8 cellular contexts compared by ENCODE assay signal in genomic region chr12:27332407-27333310, GRCh38. TPM values are rescaled to one million over a fixed set of nuclear protein-coding genes. Genes with fewer than 3 reads are reported as not detected.
A peak's percentile ranks its signal among the peaks of the same experiment; 100 is the strongest.
DNase-seq lines count a peak whose midpoint lies in the region; ATAC-seq and TF ChIP-seq lines count a peak whose summit lies in the region.

TSS of gene BMAL2 (plus strand) at chr12:27332836. CDS start at chr12:27333073, 237 bp downstream.

- DNase-seq in AG04449 (ENCODE audit: low read depth, low spot score) (no peak), NCI-H345 treated with DMSO at 0.1 percent for 48 hours (lab: John Stamatoyannopoulos, UW; ENCODE audit: unreplicated experiment) (peak; percentile 55), esophagus muscularis mucosa (ENCODE audit: extremely low spot score) (no peak), upper lobe of left lung (peak; percentile 35 to 92)
- DNase-seq in activated CD8-positive, alpha-beta memory T cell treated with anti-CD3 and anti-CD28 coated beads, Interleukin-2, amount 50 U/mL, for 48 hours: peak; percentile 71
- peak; percentile 79 for DNase-seq in natural killer cell treated with Interleukin-12 subunit alpha and Interleukin-12 subunit beta and Interleukin-15 and Interleukin-18, amount 100 ng/mL, for 72 hours (ENCODE audit: low spot score)

- TF ChIP-seq POLR2A in GM18526 (IDR thresholded peaks at IDR 0.05; ENCODE audit: extremely low read depth, insufficient read length) (peak; percentile 73), esophagus muscularis mucosa (IDR thresholded peaks at IDR 0.05; ENCODE audit: low read depth) (no peak), upper lobe of left lung (IDR thresholded peaks at IDR 0.05) (peak in 1 of 4 donors; percentile 8)

- H3K27me3 ChIP-seq in esophagus muscularis mucosa (peaks cover 0 to 11% (median 0%) of the 10 kb centered on the region in 4 donors), upper lobe of left lung (peaks cover 0 to 5% (median 0%) of the 10 kb centered on the region in 4 donors)

- H3K9me3 Mint-ChIP-seq in natural killer cell treated with Interleukin-12 subunit alpha and Interleukin-12 subunit beta and Interleukin-15 and Interleukin-18, amount 100 ng/mL, for 72 hours: no peaks in the 10 kb centered on the region

- peaks cover 41% of the 10 kb centered on the region in 2 donors for H3K4me1 Mint-ChIP-seq in natural killer cell treated with Interleukin-12 subunit alpha and Interleukin-12 subunit beta and Interleukin-15 and Interleukin-18, amount 100 ng/mL, for 72 hours (ENCODE audit: low read depth in 2 of 2)

- WGBS in esophagus muscularis mucosa: 21% methylated on average over 8 of the region's 92 CpGs
- 2 to 7% methylated on average over 28 to 39 of the region's 92 CpGs for WGBS in upper lobe of left lung, 2 donors

- peak within 1 kb of the TSS; percentile 89 to 96 for H3K27ac Mint-ChIP-seq in natural killer cell treated with Interleukin-12 subunit alpha and Interleukin-12 subunit beta and Interleukin-15 and Interleukin-18, amount 100 ng/mL, for 72 hours

- peak within 1 kb of the TSS; percentile 98 for H3K4me3 Mint-ChIP-seq in natural killer cell treated with Interleukin-12 subunit alpha and Interleukin-12 subunit beta and Interleukin-15 and Interleukin-18, amount 100 ng/mL, for 72 hours

- peaks cover 15 to 24% of the 10 kb centered on the region in 2 donors for H3K27me3 Mint-ChIP-seq in natural killer cell treated with Interleukin-12 subunit alpha and Interleukin-12 subunit beta and Interleukin-15 and Interleukin-18, amount 100 ng/mL, for 72 hours

- CTCF ChIA-PET in AG04449 (lab: Yijun Ruan, JAX): interaction anchor here (1.2 to 4.6 kb wide), 5 partner anchors 10 to 52 kb away, joined by 3 to 38 read pairs (median 5); no protein-coding TSS in a partner anchor

- H3K27ac ChIP-seq in esophagus muscularis mucosa (replicated peaks in 1 of 4) (peak within 1 kb of the TSS; percentile 56 to 62 (median 59)), upper lobe of left lung (peak within 1 kb of the TSS in 1 of 4 donors; percentile 63)

- no peaks in the 10 kb centered on the region for H3K9me3 ChIP-seq in esophagus muscularis mucosa
- no peaks in the 10 kb centered on the region for H3K9me3 ChIP-seq in upper lobe of left lung

- H3K4me1 ChIP-seq in esophagus muscularis mucosa (peaks cover 13 to 34% (median 31%) of the 10 kb centered on the region in 4 donors), upper lobe of left lung (peaks cover 12 to 25% (median 23%) of the 10 kb centered on the region in 4 donors)

- POLR2A ChIA-PET in AG04449 (lab: Yijun Ruan, JAX): interaction anchor here (0.8 to 1.4 kb wide), 2 partner anchors 9 to 11 kb away, joined by 3 to 5 read pairs; no protein-coding TSS in a partner anchor

- intact Hi-C loops in esophagus muscularis mucosa (cut with DNase I): loop anchor here (5.0 kb wide), 1 partner anchor 50 kb away; no protein-coding TSS in a partner anchor

- H3K36me3 ChIP-seq in esophagus muscularis mucosa: peaks cover under 1 to 4% (median 3%) of the 10 kb centered on the region in 4 donors
- H3K36me3 ChIP-seq in upper lobe of left lung: peaks cover 0 to 1% (median 0%) of the 10 kb centered on the region in 4 donors

- TF ChIP-seq CTCF in AG04449 (IDR thresholded peaks at IDR 0.05; ENCODE audit: insufficient read depth, low read length, missing control alignments) (no peak), esophagus muscularis mucosa (IDR thresholded peaks at IDR 0.05) (no peak), upper lobe of left lung (IDR thresholded peaks at IDR 0.05) (peak in 2 of 6 experiments; percentile 16 to 26)

- ATAC-seq in HG03066 (IDR thresholded peaks at IDR 0.05; ENCODE audit: low read depth, unreplicated experiment): peak; percentile 30
- peak; percentile 70 to 82 for ATAC-seq in natural killer cell treated with Interleukin-12 subunit alpha and Interleukin-12 subunit beta and Interleukin-15 and Interleukin-18, amount 100 ng/mL, for 72 hours
- ATAC-seq in upper lobe of left lung (ENCODE audit: low FRiP score in 2 of 2): peak in 1 of 2 donors; percentile 88

- peaks cover 7% of the 10 kb centered on the region for H3K36me3 Mint-ChIP-seq in natural killer cell treated with Interleukin-12 subunit alpha and Interleukin-12 subunit beta and Interleukin-15 and Interleukin-18, amount 100 ng/mL, for 72 hours

- H3K4me3 ChIP-seq in AG04449 (ENCODE audit: low read depth, low read length) (peak within 1 kb of the TSS; percentile 69), esophagus muscularis mucosa (peak within 1 kb of the TSS; percentile 74 to 90 (median 80)), upper lobe of left lung (peak within 1 kb of the TSS; percentile 64 to 88 (median 79))

- TF ChIP-seq EP300 in esophagus muscularis mucosa (IDR thresholded peaks at IDR 0.05) (no peak), upper lobe of left lung (IDR thresholded peaks at IDR 0.05) (no peak)

RNA-seq across cellular contexts. Expression of gene BMAL2, which starts in this region (rescaled TPM):
- total RNA-seq in esophagus muscularis mucosa (1 to 10 TPM; 3.6 to 7.3 (median 5.0) TPM), upper lobe of left lung (1 to 10 TPM; 2.1 to 7.5 (median 3.1) TPM)
- total RNA-seq in natural killer cell treated with Interleukin-12 subunit alpha and Interleukin-12 subunit beta and Interleukin-15 and Interleukin-18, amount 100 ng/mL, for 72 hours: 10 to 100 TPM; 26.0 to 34.1 TPM

Comparison
In these comparisons a context has a peak if more than half of its experiments do, and no peak if none do; other contexts are left out.
1. DNase-seq: peak in NCI-H345 treated with DMSO at 0.1 percent for 48 hours (single experiment), activated CD8-positive, alpha-beta memory T cell treated with anti-CD3 and anti-CD28 coated beads, Interleukin-2, amount 50 U/mL, for 48 hours (single experiment), natural killer cell treated with Interleukin-12 subunit alpha and Interleukin-12 subunit beta and Interleukin-15 and Interleukin-18, amount 100 ng/mL, for 72 hours (single experiment) and upper lobe of left lung (2 of 2); none in AG04449 (single experiment) and esophagus muscularis mucosa (single experiment).
2. Peak in every context shown above with its lines, with median percentiles within 50 percentile points of each other: H3K4me3 ChIP-seq.